7 cellular contexts compared by ENCODE assay signal in genomic region chr6:131135244-131136020, GRCh38. TPM values are rescaled to one million over a fixed set of nuclear protein-coding genes. Genes with fewer than 3 reads are reported as not detected.
DNase-seq lines count a peak whose midpoint lies in the region; ATAC-seq and TF ChIP-seq lines count a peak whose summit lies in the region.

AKAP7 (plus strand) TSS chr6:131135467; CDS start chr6:131135764, 297 bp downstream.

- H3K4me3 ChIP-seq in mesodermal cell (ENCODE audit: extremely low read depth, insufficient read depth, low read length, poor library complexity, severe bottlenecking) = peak within 1 kb of the TSS; percentile 43

- peaks cover 14% of the 10 kb centered on the region for H3K4me1 Mint-ChIP-seq in endothelial cell (ENCODE audit: unreplicated experiment)

- no peaks in the 10 kb centered on the region for H3K9me3 Mint-ChIP-seq in endothelial cell (ENCODE audit: unreplicated experiment)

- H3K27ac Mint-ChIP-seq in endothelial cell (ENCODE audit: unreplicated experiment) = peak within 1 kb of the TSS; percentile 93

- peaks cover 4% of the 10 kb centered on the region for H3K36me3 Mint-ChIP-seq in endothelial cell (ENCODE audit: low read depth, unreplicated experiment)

- H3K36me3 ChIP-seq in mesodermal cell (ENCODE audit: control insufficient read depth, insufficient read depth, low read length) = no peaks in the 10 kb centered on the region

- H3K9me3 ChIP-seq in mesodermal cell (ENCODE audit: control insufficient read depth, low read length) = no peaks in the 10 kb centered on the region

- ATAC-seq in GM18508 (IDR thresholded peaks at IDR 0.05; ENCODE audit: insufficient read depth, unreplicated experiment) (peak; percentile 68), HG02763 (IDR thresholded peaks at IDR 0.05; ENCODE audit: unreplicated experiment) (peak; percentile 68)

- TF ChIP-seq CTCF in endothelial cell (IDR thresholded peaks at IDR 0.05; ENCODE audit: unreplicated experiment) = no peak

- peaks cover 1% of the 10 kb centered on the region for H3K27me3 Mint-ChIP-seq in endothelial cell (ENCODE audit: unreplicated experiment)

- peak; percentile 28 for DNase-seq in NCI-H460 (ENCODE audit: extremely low read depth, low read depth)
- peak; percentile 86 for DNase-seq in activated CD8-positive, alpha-beta memory T cell treated with anti-CD3 and anti-CD28 coated beads, Interleukin-2, amount 50 U/mL, for 48 hours
- peak; percentile 81 for DNase-seq in endothelial cell (ENCODE audit: low spot score)
- DNase-seq in stimulated activated CD8-positive, alpha-beta memory T cell treated with anti-CD3 and anti-CD28 coated beads, Interleukin-15, amount 100 ng/mL, for 4 hours (ENCODE audit: low read depth in 2 of 2) = peak; percentile 13 to 38

- WGBS in mesodermal cell (ENCODE audit: insufficient coverage in 2 of 2), 2 experiments = 1% methylated on average over 66 to 74 of the region's 99 CpGs

- peak within 1 kb of the TSS; percentile 54 for H3K27ac ChIP-seq in mesodermal cell (ENCODE audit: low read depth, low read length, severe bottlenecking)

- H3K4me3 Mint-ChIP-seq in endothelial cell (ENCODE audit: unreplicated experiment) = peak within 1 kb of the TSS; percentile 96

- H3K4me1 ChIP-seq in mesodermal cell (ENCODE audit: control insufficient read depth, insufficient read depth, low read length, poor library complexity, severe bottlenecking) = peaks cover 5% of the 10 kb centered on the region

RNA-seq across cellular contexts. Expression of gene AKAP7, which starts in this region (rescaled TPM):
- total RNA-seq in NCI-H460 (2014; rRNA removed; shearing (Covaris generic)) = 4.5 and 4.7 TPM in 2 replicates
- polyA plus RNA-seq in NCI-H460 (2014; cell fraction: nucleus; rRNA removed) = 2.5 and 6.0 TPM in 2 replicates
- 5.2 TPM for total RNA-seq in endothelial cell (ENCODE audit: unreplicated experiment)
- 4.9 TPM for polyA plus RNA-seq in mesodermal cell (2013, experiment 1 of 2)
- 7.8 TPM for polyA plus RNA-seq in mesodermal cell (2013, experiment 2 of 2)

Comparison
In these comparisons a context has a peak if more than half of its experiments do, and no peak if none do; other contexts are left out.
1. Peak in every context shown above with its lines: DNase-seq, ATAC-seq, H3K4me3 ChIP-seq and H3K27ac ChIP-seq.
2. DNase-seq: peak in every context shown above with its lines; median percentile 86 in activated CD8-positive, alpha-beta memory T cell treated with anti-CD3 and anti-CD28 coated beads, Interleukin-2, amount 50 U/mL, for 48 hours; 81 in endothelial cell; 28 in NCI-H460; 26 in stimulated activated CD8-positive, alpha-beta memory T cell treated with anti-CD3 and anti-CD28 coated beads, Interleukin-15, amount 100 ng/mL, for 4 hours.